Comparison of ENCODE assay signal across 1 cellular context in genomic region chr11:133947298-133947905, GRCh38.
A peak's percentile ranks its signal among the peaks of the same experiment; 100 is the strongest.
TF ChIP-seq lines count a peak whose summit lies in the region.

No MANE protein-coding gene starts in this region.

TF ChIP-seq in WTC11, 78 proteins besides CTCF, POLR2A, EP300 and RAD21 (continued from another document):
- no peak for TF ChIP-seq USF1 (CRISPR knock-in tag; IDR thresholded peaks at IDR 0.05)
- peak; percentile 3; the same call in 1 of the 2 replicates for TF ChIP-seq ZNF232 (CRISPR knock-in tag; IDR thresholded peaks at IDR 0.05)
- no peak for TF ChIP-seq MLX (CRISPR knock-in tag; IDR thresholded peaks at IDR 0.05)
- TF ChIP-seq CREB1 (CRISPR knock-in tag; IDR thresholded peaks at IDR 0.05), result no peak
- no peak for TF ChIP-seq ZNF121 (CRISPR knock-in tag; IDR thresholded peaks at IDR 0.05)
- no peak for TF ChIP-seq ZNF425 (CRISPR knock-in tag; conservative IDR thresholded peaks at IDR 0.05)
- TF ChIP-seq ZMAT4 (CRISPR knock-in tag; IDR thresholded peaks at IDR 0.05), result no peak
- no peak for TF ChIP-seq USF2 (CRISPR knock-in tag; IDR thresholded peaks at IDR 0.05)
- TF ChIP-seq ETV6 (CRISPR knock-in tag; IDR thresholded peaks at IDR 0.05), result no peak
- no peak for TF ChIP-seq AR (CRISPR knock-in tag; IDR thresholded peaks at IDR 0.05)
- no peak for TF ChIP-seq IRF2 (CRISPR knock-in tag; IDR thresholded peaks at IDR 0.05; ENCODE audit: borderline replicate concordance, low read depth)
- TF ChIP-seq RORB (CRISPR knock-in tag; IDR thresholded peaks at IDR 0.05), result no peak
- TF ChIP-seq TP53 (CRISPR knock-in tag; IDR thresholded peaks at IDR 0.05), result no peak
